ENCODE assay signal across 15 cellular contexts in genomic region chr17:7774037-7774659, GRCh38. TPM values are rescaled to one million over a fixed set of nuclear protein-coding genes. Genes with fewer than 3 reads are reported as not detected.
DNase-seq lines count a peak whose midpoint lies in the region; ATAC-seq and TF ChIP-seq lines count a peak whose summit lies in the region.
"Had no signal": no experiment of that assay in that cellular context is flagged by ENCODE, and none has a peak within 500 bp of the region (broad histone marks: within the 10 kb centered on the region; RNA-seq: fewer than 3 reads in every experiment).

No MANE protein-coding gene starts in this region.

- 50 to 65% methylated on average over 11 of the region's 11 CpGs for WGBS in lung, 2 donors

- TF ChIP-seq CTCF in BE2C (IDR thresholded peaks at IDR 0.05; ENCODE audit: low read depth, low read length): no peak
- no peak for TF ChIP-seq CTCF in lung (IDR thresholded peaks at IDR 0.05; ENCODE audit: control extremely low read depth, extremely low read depth)
- TF ChIP-seq CTCF in mucosa of descending colon (IDR thresholded peaks at IDR 0.05): no peak

- DNase-seq in BE2C (peak; percentile 32), HuH-7 (ENCODE audit: low spot score) (peak; percentile 51), astrocyte of the hippocampus (ENCODE audit: low read depth, low spot score) (peak; percentile 7), lung (ENCODE audit: low spot score) (peak; percentile 41), mucosa of descending colon (no peak), NCI-H1092 (lab: John Stamatoyannopoulos, UW) (no peak)
- DNase-seq: amygdala, endodermal cell, NCI-H69, ovary had no signal

- no peaks in the 10 kb centered on the region for H3K36me3 ChIP-seq in BE2C
- no peaks in the 10 kb centered on the region for H3K36me3 ChIP-seq in lung (ENCODE audit: control insufficient read depth in 2 of 2, insufficient read depth in 2 of 2, low read length in 2 of 2)
- H3K36me3 ChIP-seq in mucosa of descending colon (ENCODE audit: low read depth): no peaks in the 10 kb centered on the region
- H3K36me3 ChIP-seq: ovary, vagina had no signal

- H3K4me1 ChIP-seq in BE2C (no peaks in the 10 kb centered on the region), lung (ENCODE audit: control insufficient read depth in 2 of 2, insufficient read depth in 2 of 2, low read length in 2 of 2) (no peaks in the 10 kb centered on the region), mucosa of descending colon (ENCODE audit: low read depth) (no peaks in the 10 kb centered on the region)
- H3K4me1 ChIP-seq: vagina had no signal

- H3K4me3 ChIP-seq in BE2C (ENCODE audit: low read depth, low read length) (no peak overlapping the region), lung (no peak overlapping the region), mucosa of descending colon (no peak overlapping the region)
- H3K4me3 ChIP-seq: ovary, vagina had no signal

- H3K27me3 ChIP-seq in BE2C: no peaks in the 10 kb centered on the region
- no peaks in the 10 kb centered on the region for H3K27me3 ChIP-seq in lung (ENCODE audit: control insufficient read depth, insufficient read depth)
- H3K27me3 ChIP-seq: ovary, vagina had no signal

- peak; percentile 47 for ATAC-seq in lung (ENCODE audit: insufficient read depth, low FRiP score)
- no peak for ATAC-seq in mucosa of descending colon
- ATAC-seq in GM18868 (IDR thresholded peaks at IDR 0.05; ENCODE audit: unreplicated experiment): no peak
- ATAC-seq in GM21390 (IDR thresholded peaks at IDR 0.05; ENCODE audit: unreplicated experiment): no peak

- intact Hi-C loops in mucosa of descending colon (cut with DNase I, micrococcal nuclease): no loop called here

- no peak overlapping the region for H3K27ac ChIP-seq in lung (ENCODE audit: low read depth in 1 of 2, low read length in 1 of 2)
- H3K27ac ChIP-seq: HL-60, ovary, vagina had no signal

- no peaks in the 10 kb centered on the region for H3K9me3 ChIP-seq in BE2C
- H3K9me3 ChIP-seq in lung (ENCODE audit: control insufficient read depth in 2 of 2, insufficient read depth in 1 of 2, low read length in 1 of 2): no peaks in the 10 kb centered on the region
- H3K9me3 ChIP-seq in mucosa of descending colon: no peaks in the 10 kb centered on the region
- H3K9me3 ChIP-seq: ovary, vagina had no signal

RNA-seq across cellular contexts. Expression of gene DNAH2, which starts 56.6 kb away (rescaled TPM):
- polyA plus RNA-seq in BE2C (2012; ENCODE audit: insufficient read depth, insufficient read length, low read depth): 4.2 TPM
- total RNA-seq in lung (10 to 100 TPM; 12.5 to 14.0 TPM), mucosa of descending colon (under 1 TPM; 0.19 to 0.70 (median 0.29) TPM)
- 1 to 10 TPM; 1.5 to 2.7 TPM for polyA plus RNA-seq in lung
- total RNA-seq: B cell had no signal

RNA-seq across cellular contexts. Expression of gene KDM6B, which starts 59.9 kb away (rescaled TPM):
- polyA plus RNA-seq in BE2C (2012; ENCODE audit: insufficient read depth, insufficient read length, low read depth): 28.2 TPM
- 10 to 100 TPM; 21.0 to 52.9 TPM for total RNA-seq in lung
- 10 to 100 TPM; 30.2 to 38.9 TPM for polyA plus RNA-seq in lung
- total RNA-seq in mucosa of descending colon: 10 to 100 TPM; 44.3 to 73.6 (median 54.6) TPM

Comparison
In these comparisons a context has a peak if more than half of its experiments do, and no peak if none do; other contexts are left out.
1. DNase-seq: peak in BE2C (single experiment), HuH-7 (single experiment), astrocyte of the hippocampus (single experiment) and lung (single experiment); none in mucosa of descending colon (0 of 3) and NCI-H1092 (single experiment).
2. RNA of gene DNAH2, which starts 56.6 kb away (total RNA-seq): 12.5 to 14.0 TPM in lung; 0.19 to 0.70 TPM in mucosa of descending colon; every median in the first group is over 4 times any median in the second.